ENCODE assay signal across 27 cellular contexts in genomic region chr11:80028998-80029397, GRCh38.
"Had no signal": no experiment of that assay in that cellular context is flagged by ENCODE, and none has a peak within 500 bp of the region (broad histone marks: within the 10 kb centered on the region; RNA-seq: fewer than 3 reads in every experiment).

No MANE protein-coding gene starts in this region.

- H3K36me3 ChIP-seq: left lung, lower lobe of right lung, pancreas, right lobe of liver, tibial nerve, uterus had no signal

- ATAC-seq: left colon; left lung; lower lobe of right lung; mucosa of descending colon; naive thymus-derived CD4-positive, alpha-beta T cell; natural killer cell treated with Interleukin-12 subunit alpha and Interleukin-12 subunit beta and Interleukin-15 and Interleukin-18, amount 100 ng/mL, for 72 hours; pancreas; psoas muscle; right lobe of liver; stimulated activated memory B cell treated with anti-CD40 and anti-IgM and Interleukin-4, amounts not matched to agents 10 μg/mL and 1 μg/mL and 100 μg/mL, for 72 hours; stimulated activated naive CD8-positive, alpha-beta T cell treated with anti-CD3 and anti-CD28 coated beads, Interleukin-15, amount 100 ng/mL, for 72 hours had no signal

- H3K27me3 Mint-ChIP-seq: naive thymus-derived CD4-positive, alpha-beta T cell; natural killer cell treated with Interleukin-12 subunit alpha and Interleukin-12 subunit beta and Interleukin-15 and Interleukin-18, amount 100 ng/mL, for 72 hours; stimulated activated memory B cell treated with anti-CD40 and anti-IgM and Interleukin-4, amounts not matched to agents 10 μg/mL and 1 μg/mL and 100 μg/mL, for 72 hours; stimulated activated naive CD8-positive, alpha-beta T cell treated with anti-CD3 and anti-CD28 coated beads, Interleukin-15, amount 100 ng/mL, for 72 hours; type B pancreatic cell had no signal

- H3K4me3 ChIP-seq: left lung, lower lobe of right lung, mucosa of descending colon, pancreas, psoas muscle, right lobe of liver, smooth muscle cell, tibial nerve, uterus had no signal

- H3K36me3 Mint-ChIP-seq: naive thymus-derived CD4-positive, alpha-beta T cell; stimulated activated memory B cell treated with anti-CD40 and anti-IgM and Interleukin-4, amounts not matched to agents 10 μg/mL and 1 μg/mL and 100 μg/mL, for 72 hours; type B pancreatic cell had no signal

- H3K4me3 Mint-ChIP-seq: naive thymus-derived CD4-positive, alpha-beta T cell; natural killer cell treated with Interleukin-12 subunit alpha and Interleukin-12 subunit beta and Interleukin-15 and Interleukin-18, amount 100 ng/mL, for 72 hours; neural crest cell; stimulated activated memory B cell treated with anti-CD40 and anti-IgM and Interleukin-4, amounts not matched to agents 10 μg/mL and 1 μg/mL and 100 μg/mL, for 72 hours; stimulated activated naive CD8-positive, alpha-beta T cell treated with anti-CD3 and anti-CD28 coated beads, Interleukin-15, amount 100 ng/mL, for 72 hours; type B pancreatic cell had no signal

- H3K9me3 Mint-ChIP-seq: type B pancreatic cell had no signal

- H3K4me2 ChIP-seq: smooth muscle cell had no signal

- H3K27ac ChIP-seq: left lung, lower lobe of right lung, pancreas, psoas muscle, right lobe of liver, tibial nerve, uterus had no signal

- H3K27ac Mint-ChIP-seq: naive thymus-derived CD4-positive, alpha-beta T cell; natural killer cell treated with Interleukin-12 subunit alpha and Interleukin-12 subunit beta and Interleukin-15 and Interleukin-18, amount 100 ng/mL, for 72 hours; stimulated activated memory B cell treated with anti-CD40 and anti-IgM and Interleukin-4, amounts not matched to agents 10 μg/mL and 1 μg/mL and 100 μg/mL, for 72 hours; stimulated activated naive CD8-positive, alpha-beta T cell treated with anti-CD3 and anti-CD28 coated beads, Interleukin-15, amount 100 ng/mL, for 72 hours; type B pancreatic cell had no signal

- DNase-seq: hippocampal formation; left colon; left lung; lower lobe of right lung; mammary epithelial cell; midbrain; mucosa of descending colon; naive thymus-derived CD4-positive, alpha-beta T cell; nucleus accumbens; pancreas; psoas muscle; right lobe of liver; stimulated activated CD4-positive, alpha-beta T cell treated with anti-CD3 and anti-CD28 coated beads, Interleukin-1b, Interleukin-23, amount 100 ng/mL, for 48 hours; stimulated activated CD4-positive, alpha-beta T cell treated with anti-CD3 and anti-CD28 coated beads, Interleukin-2, amount 100 ng/mL, for 48 hours; stimulated activated CD4-positive, alpha-beta T cell treated with anti-CD3 and anti-CD28 coated beads, Interleukin-4, amount 100 ng/mL, for 4 hours; stimulated activated CD8-positive, alpha-beta memory T cell treated with anti-CD3 and anti-CD28 coated beads, Interleukin-4, amount 100 ng/mL, for 48 hours; stimulated activated naive CD4-positive, alpha-beta T cell treated with Interleukin-2 at 50 U/mL for 16 hours; stimulated activated naive CD8-positive, alpha-beta T cell treated with anti-CD3 and anti-CD28 coated beads, Interleukin-15, amount 100 ng/mL, for 72 hours; substantia nigra; uterus had no signal

- H3K27me3 ChIP-seq: left lung, pancreas, right lobe of liver, tibial nerve, uterus had no signal

- H3K4me1 ChIP-seq: left lung, lower lobe of right lung, pancreas, psoas muscle, right lobe of liver, tibial nerve, uterus had no signal

- FAIRE-seq: keratinocyte, pancreas had no signal

- H3K9me3 ChIP-seq: left lung, lower lobe of right lung, mucosa of descending colon, pancreas, right lobe of liver, tibial nerve, uterus had no signal

- H3K4me1 Mint-ChIP-seq: naive thymus-derived CD4-positive, alpha-beta T cell; stimulated activated memory B cell treated with anti-CD40 and anti-IgM and Interleukin-4, amounts not matched to agents 10 μg/mL and 1 μg/mL and 100 μg/mL, for 72 hours; stimulated activated naive CD8-positive, alpha-beta T cell treated with anti-CD3 and anti-CD28 coated beads, Interleukin-15, amount 100 ng/mL, for 72 hours had no signal
